Comparison of ENCODE assay signal across 1 cellular context in the genomic region with DNA sequence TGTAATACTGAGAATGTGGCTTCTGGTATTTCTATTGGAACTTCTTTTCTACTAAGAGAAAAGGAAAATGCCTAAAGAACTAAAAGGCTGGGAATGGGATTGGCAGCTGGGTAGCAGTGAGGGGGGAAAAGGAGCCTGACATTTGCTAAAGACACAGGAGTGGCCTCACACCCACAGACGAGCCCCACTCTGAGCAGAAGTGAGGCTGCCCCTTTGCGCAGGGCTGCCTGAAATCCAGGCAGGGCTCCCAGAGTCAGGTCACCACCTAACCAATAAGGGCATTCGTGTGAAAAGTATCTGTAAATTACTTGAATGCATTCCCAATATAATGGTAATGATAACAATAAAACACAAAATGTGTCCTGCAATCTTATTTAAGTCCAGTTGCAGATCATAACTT.
TF ChIP-seq lines count a peak whose summit lies in the region.

No MANE protein-coding gene starts in this region.

TF ChIP-seq in GM23338, 12 proteins besides CTCF, POLR2A, EP300 and RAD21 (continued from another document):
- TF ChIP-seq CREB1 (CRISPR knock-in tag; IDR thresholded peaks at IDR 0.05; ENCODE audit: low read depth) = no peak
- TF ChIP-seq, protein P1, sequence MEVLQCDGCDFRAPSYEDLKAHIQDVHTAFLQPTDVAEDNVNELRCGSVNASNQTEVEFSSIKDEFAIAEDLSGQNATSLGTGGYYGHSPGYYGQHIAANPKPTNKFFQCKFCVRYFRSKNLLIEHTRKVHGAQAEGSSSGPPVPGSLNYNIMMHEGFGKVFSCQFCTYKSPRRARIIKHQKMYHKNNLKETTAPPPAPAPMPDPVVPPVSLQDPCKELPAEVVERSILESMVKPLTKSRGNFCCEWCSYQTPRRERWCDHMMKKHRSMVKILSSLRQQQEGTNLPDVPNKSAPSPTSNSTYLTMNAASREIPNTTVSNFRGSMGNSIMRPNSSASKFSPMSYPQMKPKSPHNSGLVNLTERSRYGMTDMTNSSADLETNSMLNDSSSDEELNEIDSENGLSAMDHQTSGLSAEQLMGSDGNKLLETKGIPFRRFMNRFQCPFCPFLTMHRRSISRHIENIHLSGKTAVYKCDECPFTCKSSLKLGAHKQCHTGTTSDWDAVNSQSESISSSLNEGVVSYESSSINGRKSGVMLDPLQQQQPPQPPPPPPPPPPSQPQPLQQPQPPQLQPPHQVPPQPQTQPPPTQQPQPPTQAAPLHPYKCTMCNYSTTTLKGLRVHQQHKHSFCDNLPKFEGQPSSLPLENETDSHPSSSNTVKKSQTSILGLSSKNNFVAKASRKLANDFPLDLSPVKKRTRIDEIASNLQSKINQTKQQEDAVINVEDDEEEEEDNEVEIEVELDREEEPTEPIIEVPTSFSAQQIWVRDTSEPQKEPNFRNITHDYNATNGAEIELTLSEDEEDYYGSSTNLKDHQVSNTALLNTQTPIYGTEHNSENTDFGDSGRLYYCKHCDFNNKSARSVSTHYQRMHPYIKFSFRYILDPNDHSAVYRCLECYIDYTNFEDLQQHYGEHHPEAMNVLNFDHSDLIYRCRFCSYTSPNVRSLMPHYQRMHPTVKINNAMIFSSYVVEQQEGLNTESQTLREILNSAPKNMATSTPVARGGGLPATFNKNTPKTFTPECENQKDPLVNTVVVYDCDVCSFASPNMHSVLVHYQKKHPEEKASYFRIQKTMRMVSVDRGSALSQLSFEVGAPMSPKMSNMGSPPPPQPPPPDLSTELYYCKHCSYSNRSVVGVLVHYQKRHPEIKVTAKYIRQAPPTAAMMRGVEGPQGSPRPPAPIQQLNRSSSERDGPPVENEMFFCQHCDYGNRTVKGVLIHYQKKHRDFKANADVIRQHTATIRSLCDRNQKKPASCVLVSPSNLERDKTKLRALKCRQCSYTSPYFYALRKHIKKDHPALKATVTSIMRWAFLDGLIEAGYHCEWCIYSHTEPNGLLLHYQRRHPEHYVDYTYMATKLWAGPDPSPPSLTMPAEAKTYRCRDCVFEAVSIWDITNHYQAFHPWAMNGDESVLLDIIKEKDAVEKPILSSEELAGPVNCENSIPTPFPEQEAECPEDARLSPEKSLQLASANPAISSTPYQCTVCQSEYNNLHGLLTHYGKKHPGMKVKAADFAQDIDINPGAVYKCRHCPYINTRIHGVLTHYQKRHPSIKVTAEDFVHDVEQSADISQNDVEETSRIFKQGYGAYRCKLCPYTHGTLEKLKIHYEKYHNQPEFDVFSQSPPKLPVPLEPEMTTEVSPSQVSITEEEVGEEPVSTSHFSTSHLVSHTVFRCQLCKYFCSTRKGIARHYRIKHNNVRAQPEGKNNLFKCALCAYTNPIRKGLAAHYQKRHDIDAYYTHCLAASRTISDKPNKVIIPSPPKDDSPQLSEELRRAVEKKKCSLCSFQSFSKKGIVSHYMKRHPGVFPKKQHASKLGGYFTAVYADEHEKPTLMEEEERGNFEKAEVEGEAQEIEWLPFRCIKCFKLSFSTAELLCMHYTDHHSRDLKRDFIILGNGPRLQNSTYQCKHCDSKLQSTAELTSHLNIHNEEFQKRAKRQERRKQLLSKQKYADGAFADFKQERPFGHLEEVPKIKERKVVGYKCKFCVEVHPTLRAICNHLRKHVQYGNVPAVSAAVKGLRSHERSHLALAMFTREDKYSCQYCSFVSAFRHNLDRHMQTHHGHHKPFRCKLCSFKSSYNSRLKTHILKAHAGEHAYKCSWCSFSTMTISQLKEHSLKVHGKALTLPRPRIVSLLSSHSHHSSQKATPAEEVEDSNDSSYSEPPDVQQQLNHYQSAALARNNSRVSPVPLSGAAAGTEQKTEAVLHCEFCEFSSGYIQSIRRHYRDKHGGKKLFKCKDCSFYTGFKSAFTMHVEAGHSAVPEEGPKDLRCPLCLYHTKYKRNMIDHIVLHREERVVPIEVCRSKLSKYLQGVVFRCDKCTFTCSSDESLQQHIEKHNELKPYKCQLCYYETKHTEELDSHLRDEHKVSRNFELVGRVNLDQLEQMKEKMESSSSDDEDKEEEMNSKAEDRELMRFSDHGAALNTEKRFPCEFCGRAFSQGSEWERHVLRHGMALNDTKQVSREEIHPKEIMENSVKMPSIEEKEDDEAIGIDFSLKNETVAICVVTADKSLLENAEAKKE (CRISPR knock-in tag; IDR thresholded peaks at IDR 0.05) = no peak
